Comparison of ENCODE assay signal across 3 cellular contexts in genomic region chr20:6074145-6074561, GRCh38.
TF ChIP-seq lines count a peak whose summit lies in the region.

No MANE protein-coding gene starts in this region.

TF ChIP-seq in A549, 52 proteins besides CTCF, POLR2A, EP300 and RAD21 (continued from another document):
- TF ChIP-seq HES2 (IDR thresholded peaks at IDR 0.05) = no peak
- no peak for TF ChIP-seq TFCP2L1 (CRISPR knock-in tag; IDR thresholded peaks at IDR 0.05)
- TF ChIP-seq HEYL (CRISPR knock-in tag; IDR thresholded peaks at IDR 0.05) = no peak

TF ChIP-seq in WTC11, 78 proteins besides CTCF, POLR2A, EP300 and RAD21 (continued from another document):
- no peak for TF ChIP-seq CDX4 (CRISPR knock-in tag; IDR thresholded peaks at IDR 0.05; ENCODE audit: borderline replicate concordance)
- no peak for TF ChIP-seq CREM (CRISPR knock-in tag; IDR thresholded peaks at IDR 0.05)
- TF ChIP-seq ZNF232 (CRISPR knock-in tag; IDR thresholded peaks at IDR 0.05) = no peak
- no peak for TF ChIP-seq RORB (CRISPR knock-in tag; IDR thresholded peaks at IDR 0.05)
- TF ChIP-seq ETV6 (CRISPR knock-in tag; IDR thresholded peaks at IDR 0.05) = no peak
- TF ChIP-seq FOXP1 (CRISPR knock-in tag; IDR thresholded peaks at IDR 0.05; ENCODE audit: borderline replicate concordance) = no peak
- TF ChIP-seq MLX (CRISPR knock-in tag; IDR thresholded peaks at IDR 0.05) = no peak
- no peak for TF ChIP-seq GABPB1 (CRISPR knock-in tag; IDR thresholded peaks at IDR 0.05)
- TF ChIP-seq IRF2 (CRISPR knock-in tag; IDR thresholded peaks at IDR 0.05; ENCODE audit: borderline replicate concordance, low read depth) = no peak
- no peak for TF ChIP-seq TCF7 (CRISPR knock-in tag; IDR thresholded peaks at IDR 0.05; ENCODE audit: low read depth)
- TF ChIP-seq JAZF1 (CRISPR knock-in tag; IDR thresholded peaks at IDR 0.05) = no peak

TF ChIP-seq in liver, 16 proteins besides CTCF, POLR2A, EP300 and RAD21 (continued from another document):
- TF ChIP-seq ZBTB33 (IDR thresholded peaks at IDR 0.05) (no peak), YY1 (IDR thresholded peaks at IDR 0.05) (peak; percentile 78), JUND (IDR thresholded peaks at IDR 0.05) (no peak), REST (IDR thresholded peaks at IDR 0.05) (peak; percentile 39), FOXA2 (IDR thresholded peaks at IDR 0.05) (no peak), SP1 (IDR thresholded peaks at IDR 0.05) (peak; percentile 58)
TF ChIP-seq in liver: peak in this region for 5.
